24 cellular contexts compared by ENCODE assay signal in genomic region chr5:155982354-155982753, GRCh38.
"Had no signal": no experiment of that assay in that cellular context is flagged by ENCODE, and none has a peak within 500 bp of the region (broad histone marks: within the 10 kb centered on the region; RNA-seq: fewer than 3 reads in every experiment).

No MANE protein-coding gene starts in this region.

- H3K27ac ChIP-seq: epithelial cell of prostate, esophagus muscularis mucosa, gastroesophageal sphincter, hepatocyte, neutrophil, sigmoid colon, skin epidermis, stomach, suprapubic skin, tibial nerve, upper lobe of right lung, vagina had no signal

- H3K27me3 ChIP-seq: esophagus muscularis mucosa, gastroesophageal sphincter, hepatocyte, neutrophil, sigmoid colon, stomach, suprapubic skin, tibial nerve, upper lobe of right lung, vagina had no signal

- H3K4me1 Mint-ChIP-seq: naive thymus-derived CD8-positive, alpha-beta T cell had no signal

- ATAC-seq: effector memory CD8-positive, alpha-beta T cell; gastroesophageal sphincter; left colon; mucosa of descending colon; naive thymus-derived CD8-positive, alpha-beta T cell; upper lobe of right lung had no signal

- H3K9me3 Mint-ChIP-seq: effector memory CD8-positive, alpha-beta T cell; naive thymus-derived CD8-positive, alpha-beta T cell had no signal

- H3K9me3 ChIP-seq: esophagus muscularis mucosa, gastroesophageal sphincter, mucosa of descending colon, neutrophil, sigmoid colon, stomach, suprapubic skin, tibial nerve, upper lobe of right lung, vagina had no signal

- H2AFZ ChIP-seq: hepatocyte had no signal

- H3K4me2 ChIP-seq: hepatocyte had no signal

- H3K36me3 Mint-ChIP-seq: naive thymus-derived CD8-positive, alpha-beta T cell had no signal

- DNase-seq: effector memory CD8-positive, alpha-beta T cell; foreskin fibroblast; glutamatergic neuron; kidney; left colon; mammary epithelial cell; mucosa of descending colon; naive thymus-derived CD8-positive, alpha-beta T cell; posterior cingulate gyrus; sigmoid colon; stimulated activated CD4-positive, alpha-beta T cell treated with anti-CD3 and anti-CD28 coated beads, Interleukin-12 subunit alpha, Interleukin-12 subunit beta, amount 100 ng/mL, for 4 hours; stimulated activated naive CD4-positive, alpha-beta T cell; stomach; upper lobe of right lung had no signal

- H3K4me1 ChIP-seq: gastroesophageal sphincter, stomach, suprapubic skin, tibial nerve, upper lobe of right lung, vagina had no signal

- H3K79me2 ChIP-seq: hepatocyte had no signal

- H3K27ac Mint-ChIP-seq: dendritic cell treated with granulocyte-macrophage colony-stimulating factor and Interleukin-4, amounts not matched to agents 40 ng/mL and 50 ng/mL, for 4 days; naive thymus-derived CD8-positive, alpha-beta T cell had no signal

- H3K36me3 ChIP-seq: esophagus muscularis mucosa, gastroesophageal sphincter, neutrophil, sigmoid colon, stomach, suprapubic skin, tibial nerve, upper lobe of right lung, vagina had no signal

- FAIRE-seq: kidney had no signal

- H3K4me3 Mint-ChIP-seq: dendritic cell treated with granulocyte-macrophage colony-stimulating factor and Interleukin-4, amounts not matched to agents 40 ng/mL and 50 ng/mL, for 4 days; effector memory CD8-positive, alpha-beta T cell; naive thymus-derived CD8-positive, alpha-beta T cell had no signal

- H3K4me3 ChIP-seq: gastroesophageal sphincter, hepatocyte, mucosa of descending colon, sigmoid colon, skin epidermis, stomach, suprapubic skin, tibial nerve, upper lobe of right lung, vagina had no signal

- H3K27me3 Mint-ChIP-seq: dendritic cell treated with granulocyte-macrophage colony-stimulating factor and Interleukin-4, amounts not matched to agents 40 ng/mL and 50 ng/mL, for 4 days had no signal
